Comparison of ENCODE assay signal across 26 cellular contexts in the genomic region with DNA sequence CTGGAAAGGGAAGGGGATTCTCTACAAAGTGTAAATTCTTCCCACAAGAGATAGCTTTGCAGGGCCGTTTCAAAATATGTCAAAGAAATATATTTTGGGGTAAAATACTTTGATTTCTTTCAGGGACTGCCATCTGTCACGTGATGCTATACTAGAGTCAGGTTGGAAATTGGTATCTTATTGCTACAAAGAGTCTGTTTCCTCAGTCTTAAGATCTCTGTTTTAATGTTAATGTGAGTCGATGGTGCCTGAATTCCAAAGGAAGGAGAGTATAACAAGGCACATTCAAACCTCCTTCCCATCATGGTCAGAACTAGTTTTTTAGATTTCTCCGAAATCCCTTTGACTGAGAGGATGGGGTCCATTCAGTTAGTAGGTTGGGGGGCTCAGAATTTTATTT.
"Had no signal": no experiment of that assay in that cellular context is flagged by ENCODE, and none has a peak within 500 bp of the region (broad histone marks: within the 10 kb centered on the region; RNA-seq: fewer than 3 reads in every experiment).

No MANE protein-coding gene starts in this region.

- H3K36me3 Mint-ChIP-seq: mesothelial cell of epicardium; naive B cell; natural killer cell; stimulated activated effector memory CD8-positive, alpha-beta T cell treated with anti-CD3 and anti-CD28 coated beads, Interleukin-12 subunit alpha, Interleukin-12 subunit beta, amount 100 ng/mL, for 72 hours had no signal

- H3K27ac Mint-ChIP-seq: mesothelial cell of epicardium; naive B cell; natural killer cell; nephron progenitor cell; progenitor cell of endocrine pancreas; stimulated activated effector memory CD8-positive, alpha-beta T cell treated with anti-CD3 and anti-CD28 coated beads, Interleukin-12 subunit alpha, Interleukin-12 subunit beta, amount 100 ng/mL, for 72 hours; stimulated activated naive CD8-positive, alpha-beta T cell treated with anti-CD3 and anti-CD28 coated beads, Interleukin-15, Interleukin-2, amounts not matched to agents 100 ng/mL and 50 ng/mL, for 24 hours had no signal

- H3K27me3 Mint-ChIP-seq: naive B cell; progenitor cell of endocrine pancreas; stimulated activated naive CD8-positive, alpha-beta T cell treated with anti-CD3 and anti-CD28 coated beads, Interleukin-15, Interleukin-2, amounts not matched to agents 100 ng/mL and 50 ng/mL, for 24 hours had no signal

- H3K4me1 ChIP-seq: upper lobe of right lung had no signal

- H3K4me1 Mint-ChIP-seq: natural killer cell; stimulated activated effector memory CD8-positive, alpha-beta T cell treated with anti-CD3 and anti-CD28 coated beads, Interleukin-12 subunit alpha, Interleukin-12 subunit beta, amount 100 ng/mL, for 72 hours had no signal

- DNase-seq: hypothalamus; islet precursor cell; left ventricle myocardium inferior; mesendoderm; naive B cell; natural killer cell; nephron progenitor cell; ovary; stimulated activated CD4-positive, alpha-beta T cell treated with anti-CD3 and anti-CD28 coated beads, Interleukin-12 subunit alpha, Interleukin-12 subunit beta, amount 100 ng/mL, for 4 hours; stimulated activated CD4-positive, alpha-beta T cell treated with anti-CD3 and anti-CD28 coated beads, Interleukin-15, amount 100 ng/mL, for 24 hours; stimulated activated CD4-positive, alpha-beta T cell treated with anti-CD3 and anti-CD28 coated beads, Interleukin-4, amount 100 ng/mL, for 24 hours; stimulated activated naive CD4-positive, alpha-beta T cell; tibial artery; trophoblast cell; upper lobe of right lung had no signal

- FAIRE-seq: urothelium cell line had no signal

- ATAC-seq: natural killer cell; sciatic nerve; stimulated activated effector memory CD8-positive, alpha-beta T cell treated with anti-CD3 and anti-CD28 coated beads, Interleukin-12 subunit alpha, Interleukin-12 subunit beta, amount 100 ng/mL, for 72 hours; upper lobe of right lung had no signal

- H3K4me3 Mint-ChIP-seq: mesothelial cell of epicardium; naive B cell; natural killer cell; nephron progenitor cell; stimulated activated effector memory CD8-positive, alpha-beta T cell treated with anti-CD3 and anti-CD28 coated beads, Interleukin-12 subunit alpha, Interleukin-12 subunit beta, amount 100 ng/mL, for 72 hours; stimulated activated naive CD8-positive, alpha-beta T cell treated with anti-CD3 and anti-CD28 coated beads, Interleukin-15, Interleukin-2, amounts not matched to agents 100 ng/mL and 50 ng/mL, for 24 hours had no signal

- H3K4me3 ChIP-seq: left ventricle myocardium inferior, lung, ovary, right atrium auricular region, skin epidermis, suprapubic skin, thoracic aorta, tibial artery, upper lobe of right lung had no signal

- H3K9me3 ChIP-seq: left ventricle myocardium inferior, ovary, right atrium auricular region, suprapubic skin, thoracic aorta, tibial artery, upper lobe of right lung had no signal

- H3K36me3 ChIP-seq: left ventricle myocardium inferior, ovary, right atrium auricular region, suprapubic skin, thoracic aorta, tibial artery, upper lobe of right lung had no signal

- H3K27me3 ChIP-seq: ovary, right atrium auricular region, suprapubic skin, tibial artery, upper lobe of right lung had no signal

- H3K27ac ChIP-seq: left ventricle myocardium inferior, ovary, right atrium auricular region, skin epidermis, suprapubic skin, thoracic aorta, tibial artery, upper lobe of right lung had no signal

- H3K9me3 Mint-ChIP-seq: mesothelial cell of epicardium; naive B cell; natural killer cell; nephron progenitor cell; stimulated activated effector memory CD8-positive, alpha-beta T cell treated with anti-CD3 and anti-CD28 coated beads, Interleukin-12 subunit alpha, Interleukin-12 subunit beta, amount 100 ng/mL, for 72 hours; stimulated activated naive CD8-positive, alpha-beta T cell treated with anti-CD3 and anti-CD28 coated beads, Interleukin-15, Interleukin-2, amounts not matched to agents 100 ng/mL and 50 ng/mL, for 24 hours had no signal
